ENCODE assay signal across 38 cellular contexts in the genomic region with DNA sequence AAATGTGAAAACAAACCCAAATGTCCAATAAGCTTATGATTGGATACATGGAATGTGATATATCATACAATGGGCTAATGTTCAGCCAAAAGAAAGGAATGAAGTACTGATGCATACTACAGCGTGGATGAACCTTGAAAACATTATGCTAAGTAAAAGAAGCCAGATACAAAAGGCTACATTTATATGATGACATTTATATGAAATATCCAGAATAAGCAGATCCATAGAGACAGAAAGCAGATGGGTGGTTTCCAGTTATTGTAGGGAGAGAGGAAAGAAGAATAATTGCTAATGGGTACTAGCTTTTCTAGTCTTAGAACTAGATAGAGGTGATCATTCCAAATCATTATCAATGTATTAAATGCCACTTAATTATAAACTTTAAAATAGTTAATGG.
"Had no signal": no experiment of that assay in that cellular context is flagged by ENCODE, and none has a peak within 500 bp of the region (broad histone marks: within the 10 kb centered on the region; RNA-seq: fewer than 3 reads in every experiment).

No MANE protein-coding gene starts in this region.

- ATAC-seq: activated naive CD4-positive, alpha-beta T cell treated with anti-CD3 and anti-CD28 coated beads, Interleukin-2, amount 50 U/mL, for 72 hours; activated naive CD8-positive, alpha-beta T cell treated with anti-CD3 and anti-CD28 coated beads, Interleukin-2, amount 50 U/mL, for 24 hours; activated T-cell treated with anti-CD3 and anti-CD28 coated beads, Interleukin-2, amount 50 U/mL, for 4 hours; activated T-cell treated with anti-CD3 and anti-CD28 coated beads, Interleukin-2, amount 50 U/mL, for 72 hours; activated T-helper 17 cell treated with anti-CD3 and anti-CD28 coated beads, Interleukin-2, amount 50 U/mL, for 72 hours; body of pancreas had no signal

- H3K27ac ChIP-seq: adrenal gland, ascending aorta, body of pancreas, brain microvascular endothelial cell, breast epithelium, cardiac muscle cell had no signal

- FAIRE-seq: bronchial epithelial cell had no signal

- H3K9me3 ChIP-seq: adrenal gland, ascending aorta, body of pancreas, breast epithelium had no signal

- H3K27ac Mint-ChIP-seq: activated naive CD4-positive, alpha-beta T cell treated with anti-CD3 and anti-CD28 coated beads for 36 hours; activated naive CD4-positive, alpha-beta T cell treated with anti-CD3 and anti-CD28 coated beads, Interleukin-2, amount 10 ng/mL, durations not matched to agents 7 days and 5 days; activated naive CD4-positive, alpha-beta T cell treated with anti-CD3 and anti-CD28 coated beads, Interleukin-2, amount 50 U/mL, for 24 hours; activated naive CD4-positive, alpha-beta T cell treated with anti-CD3 and anti-CD28 coated beads, Interleukin-2, amount 50 U/mL, for 72 hours; activated naive CD8-positive, alpha-beta T cell; activated naive CD8-positive, alpha-beta T cell treated with anti-CD3 and anti-CD28 coated beads for 36 hours; activated naive CD8-positive, alpha-beta T cell treated with anti-CD3 and anti-CD28 coated beads, Interleukin-2, amount 10 ng/mL, durations not matched to agents 7 days and 5 days; activated naive CD8-positive, alpha-beta T cell treated with anti-CD3 and anti-CD28 coated beads, Interleukin-2, amount 50 U/mL, for 24 hours; activated T-cell treated with anti-CD3 and anti-CD28 coated beads, Interleukin-2, amount 50 U/mL, for 24 hours; activated T-cell treated with anti-CD3 and anti-CD28 coated beads, Interleukin-2, amount 50 U/mL, for 72 hours; activated T-helper 1 cell treated with anti-CD3 and anti-CD28 coated beads, Interleukin-12 subunit alpha, Interleukin-12 subunit beta, Interleukin-2, Interleukin-4 antibody, amounts not matched to agents 30 ng/mL and 10 ng/mL and 1 ng/mL, durations not matched to agents 14 hours and 24 hours and 36 hours; activated T-helper 17 cell treated with anti-CD3 and anti-CD28 coated beads, Interleukin-2, amount 50 U/mL, for 72 hours; activated T-helper 2 cell treated with anti-CD3 and anti-CD28 coated beads, Interferon-gamma antibody, Interleukin-2, Interleukin-4, amounts not matched to agents 10 μg/mL and 5 μg/mL and 100 μg/mL, durations not matched to agents 14 hours and 24 hours and 36 hours; brain had no signal

- H3K9me3 Mint-ChIP-seq: activated naive CD4-positive, alpha-beta T cell treated with anti-CD3 and anti-CD28 coated beads, Interleukin-2, amount 50 U/mL, for 24 hours; activated naive CD8-positive, alpha-beta T cell treated with anti-CD3 and anti-CD28 coated beads, Interleukin-2, amount 10 ng/mL, durations not matched to agents 7 days and 5 days; activated naive CD8-positive, alpha-beta T cell treated with anti-CD3 and anti-CD28 coated beads, Interleukin-2, amount 50 U/mL, for 24 hours; activated T-helper 17 cell treated with anti-CD3 and anti-CD28 coated beads, Interleukin-2, amount 50 U/mL, for 72 hours; brain had no signal

- H3K4me3 Mint-ChIP-seq: activated naive CD4-positive, alpha-beta T cell treated with anti-CD3 and anti-CD28 coated beads for 36 hours; activated naive CD4-positive, alpha-beta T cell treated with anti-CD3 and anti-CD28 coated beads, Interleukin-2, amount 10 ng/mL, durations not matched to agents 7 days and 5 days; activated naive CD4-positive, alpha-beta T cell treated with anti-CD3 and anti-CD28 coated beads, Interleukin-2, amount 50 U/mL, for 24 hours; activated naive CD8-positive, alpha-beta T cell; activated naive CD8-positive, alpha-beta T cell treated with anti-CD3 and anti-CD28 coated beads for 36 hours; activated naive CD8-positive, alpha-beta T cell treated with anti-CD3 and anti-CD28 coated beads, Interleukin-2, amount 10 ng/mL, durations not matched to agents 7 days and 5 days; activated naive CD8-positive, alpha-beta T cell treated with anti-CD3 and anti-CD28 coated beads, Interleukin-2, amount 50 U/mL, for 24 hours; activated T-cell treated with anti-CD3 and anti-CD28 coated beads, Interleukin-2, amount 50 U/mL, for 24 hours; activated T-cell treated with anti-CD3 and anti-CD28 coated beads, Interleukin-2, amount 50 U/mL, for 4 hours; activated T-cell treated with anti-CD3 and anti-CD28 coated beads, Interleukin-2, amount 50 U/mL, for 72 hours; activated T-helper 1 cell treated with anti-CD3 and anti-CD28 coated beads, Interleukin-12 subunit alpha, Interleukin-12 subunit beta, Interleukin-2, Interleukin-4 antibody, amounts not matched to agents 30 ng/mL and 10 ng/mL and 1 ng/mL, durations not matched to agents 14 hours and 24 hours and 36 hours; activated T-helper 17 cell treated with anti-CD3 and anti-CD28 coated beads, Interleukin-2, amount 50 U/mL, for 72 hours; brain; central memory CD8-positive, alpha-beta T cell had no signal

- H3K4me1 ChIP-seq: adrenal gland, ascending aorta, body of pancreas, breast epithelium had no signal

- H3K36me3 ChIP-seq: adrenal gland, ascending aorta, brain microvascular endothelial cell, breast epithelium, cardiac muscle cell had no signal

- H3K4me1 Mint-ChIP-seq: activated naive CD4-positive, alpha-beta T cell treated with anti-CD3 and anti-CD28 coated beads, Interleukin-2, amount 10 ng/mL, durations not matched to agents 7 days and 5 days; activated naive CD4-positive, alpha-beta T cell treated with anti-CD3 and anti-CD28 coated beads, Interleukin-2, amount 50 U/mL, for 24 hours; activated naive CD8-positive, alpha-beta T cell treated with anti-CD3 and anti-CD28 coated beads for 36 hours; activated naive CD8-positive, alpha-beta T cell treated with anti-CD3 and anti-CD28 coated beads, Interleukin-2, amount 10 ng/mL, durations not matched to agents 7 days and 5 days; activated naive CD8-positive, alpha-beta T cell treated with anti-CD3 and anti-CD28 coated beads, Interleukin-2, amount 50 U/mL, for 24 hours; activated T-helper 17 cell treated with anti-CD3 and anti-CD28 coated beads, Interleukin-2, amount 50 U/mL, for 72 hours; brain; central memory CD8-positive, alpha-beta T cell had no signal

- H3K4me3 ChIP-seq: adrenal gland, ascending aorta, body of pancreas, breast epithelium, cardiac muscle cell had no signal

- H3K36me3 Mint-ChIP-seq: activated naive CD4-positive, alpha-beta T cell treated with anti-CD3 and anti-CD28 coated beads, Interleukin-2, amount 10 ng/mL, durations not matched to agents 7 days and 5 days; activated naive CD4-positive, alpha-beta T cell treated with anti-CD3 and anti-CD28 coated beads, Interleukin-2, amount 50 U/mL, for 24 hours; activated naive CD4-positive, alpha-beta T cell treated with anti-CD3 and anti-CD28 coated beads, Interleukin-2, amount 50 U/mL, for 72 hours; activated naive CD8-positive, alpha-beta T cell; activated naive CD8-positive, alpha-beta T cell treated with anti-CD3 and anti-CD28 coated beads for 36 hours; activated naive CD8-positive, alpha-beta T cell treated with anti-CD3 and anti-CD28 coated beads, Interleukin-2, amount 10 ng/mL, durations not matched to agents 7 days and 5 days; brain had no signal

- H3K27me3 ChIP-seq: adrenal gland, ascending aorta, body of pancreas, brain microvascular endothelial cell, cardiac muscle cell had no signal

- H3K27me3 Mint-ChIP-seq: activated naive CD4-positive, alpha-beta T cell treated with anti-CD3 and anti-CD28 coated beads, Interleukin-2, amount 10 ng/mL, durations not matched to agents 7 days and 5 days; activated naive CD4-positive, alpha-beta T cell treated with anti-CD3 and anti-CD28 coated beads, Interleukin-2, amount 50 U/mL, for 24 hours; activated naive CD8-positive, alpha-beta T cell; activated naive CD8-positive, alpha-beta T cell treated with anti-CD3 and anti-CD28 coated beads for 36 hours; activated naive CD8-positive, alpha-beta T cell treated with anti-CD3 and anti-CD28 coated beads, Interleukin-2, amount 10 ng/mL, durations not matched to agents 7 days and 5 days; activated naive CD8-positive, alpha-beta T cell treated with anti-CD3 and anti-CD28 coated beads, Interleukin-2, amount 50 U/mL, for 24 hours; activated T-helper 17 cell treated with anti-CD3 and anti-CD28 coated beads, Interleukin-2, amount 50 U/mL, for 72 hours; central memory CD8-positive, alpha-beta T cell had no signal

- DNase-seq: activated effector memory CD4-positive, alpha-beta T cell treated with anti-CD3 and anti-CD28 coated beads, Interleukin-2, amount 50 U/mL, for 16 hours; activated effector memory CD4-positive, alpha-beta T cell treated with Interleukin-2 at 50 U/mL for 16 hours; activated gamma-delta T cell; activated gamma-delta T cell treated with Interleukin-2 at 50 U/mL for 16 hours; activated naive CD4-positive, alpha-beta T cell; activated naive CD4-positive, alpha-beta T cell treated with anti-CD3 and anti-CD28 coated beads for 36 hours; activated naive CD4-positive, alpha-beta T cell treated with anti-CD3 and anti-CD28 coated beads, Interleukin-2, amount 10 ng/mL, durations not matched to agents 7 days and 5 days; activated naive CD4-positive, alpha-beta T cell treated with anti-CD3 and anti-CD28 coated beads, Interleukin-2, amount 50 U/mL, for 16 hours; activated naive CD4-positive, alpha-beta T cell treated with Interleukin-2 at 50 U/mL for 16 hours; activated naive CD8-positive, alpha-beta T cell treated with anti-CD3 and anti-CD28 coated beads for 36 hours; activated naive CD8-positive, alpha-beta T cell treated with anti-CD3 and anti-CD28 coated beads, Interleukin-2, amount 10 ng/mL, durations not matched to agents 7 days and 5 days; activated naive CD8-positive, alpha-beta T cell treated with anti-CD3 and anti-CD28 coated beads, Interleukin-2, amount 50 U/mL, for 24 hours; activated T-cell treated with anti-CD3 and anti-CD28 coated beads, Interleukin-2, amount 50 U/mL, for 24 hours; activated T-cell treated with anti-CD3 and anti-CD28 coated beads, Interleukin-2, amount 50 U/mL, for 4 hours; activated T-cell treated with anti-CD3 and anti-CD28 coated beads, Interleukin-2, amount 50 U/mL, for 48 hours; activated T-cell treated with anti-CD3 and anti-CD28 coated beads, Interleukin-2, amount 50 U/mL, for 72 hours; adrenal gland; amniotic stem cell; amygdala; anterior cingulate cortex; aorta; body of pancreas; brain microvascular endothelial cell; caudate nucleus; central memory CD4-positive, alpha-beta T cell; cerebellar nuclear complex had no signal
